ENCODE assay signal across 21 cellular contexts in genomic region chr14:52748647-52749292, GRCh38. TPM values are rescaled to one million over a fixed set of nuclear protein-coding genes. Genes with fewer than 3 reads are reported as not detected.
DNase-seq lines count a peak whose midpoint lies in the region; ATAC-seq, FAIRE-seq and TF ChIP-seq lines count a peak whose summit lies in the region.
"Had no signal": no experiment of that assay in that cellular context is flagged by ENCODE, and none has a peak within 500 bp of the region (broad histone marks: within the 10 kb centered on the region; RNA-seq: fewer than 3 reads in every experiment).

No MANE protein-coding gene starts in this region.

- H3K9me3 ChIP-seq in CD4-positive, CD25-positive, alpha-beta regulatory T cell (ENCODE audit: control insufficient read depth in 2 of 2, low read length in 2 of 2) = no peaks in the 10 kb centered on the region
- no peaks in the 10 kb centered on the region for H3K9me3 ChIP-seq in endodermal cell (ENCODE audit: control insufficient read depth, low read length)
- no peaks in the 10 kb centered on the region for H3K9me3 ChIP-seq in pancreas
- H3K9me3 ChIP-seq: BLaER1 treated with 17β-estradiol and CSF1 and Interleukin-3, amounts not matched to agents 10 nM and 100 nM had no signal

- no peaks in the 10 kb centered on the region for H3K9me3 Mint-ChIP-seq in CD4-positive, CD25-positive, alpha-beta regulatory T cell
- no peaks in the 10 kb centered on the region for H3K9me3 Mint-ChIP-seq in endodermal cell
- H3K9me3 Mint-ChIP-seq: T-cell had no signal

- H3K36me3 ChIP-seq in CD4-positive, CD25-positive, alpha-beta regulatory T cell (ENCODE audit: control insufficient read depth, insufficient read depth, low read length) = peaks cover 65% of the 10 kb centered on the region
- H3K36me3 ChIP-seq in endodermal cell (ENCODE audit: control insufficient read depth, insufficient read depth, low read length) = peaks cover 62% of the 10 kb centered on the region
- peaks cover 0 to 14% (median 0%) of the 10 kb centered on the region in 3 donors for H3K36me3 ChIP-seq in pancreas

- TF ChIP-seq CTCF in endodermal cell (conservative IDR thresholded peaks at IDR 0.05) (no peak), pancreas (IDR thresholded peaks at IDR 0.05) (no peak)

- WGBS in endodermal cell (ENCODE audit: insufficient coverage in 1 of 2, insufficient read length in 1 of 2), 2 experiments = 87 to 95% methylated on average over 5 to 6 of the region's 8 CpGs
- 40 to 46% methylated on average over 8 of the region's 8 CpGs for WGBS in pancreas, 2 donors

- peak overlapping the region in 2 of 3 donors; percentile 77 to 78 for H3K27ac Mint-ChIP-seq in CD4-positive, CD25-positive, alpha-beta regulatory T cell
- H3K27ac Mint-ChIP-seq in endodermal cell = peak overlapping the region; percentile 64
- H3K27ac Mint-ChIP-seq: T-cell had no signal

- H3K27me3 Mint-ChIP-seq in CD4-positive, CD25-positive, alpha-beta regulatory T cell = no peaks in the 10 kb centered on the region
- H3K27me3 Mint-ChIP-seq in endodermal cell (ENCODE audit: insufficient read depth) = no peaks in the 10 kb centered on the region
- H3K27me3 Mint-ChIP-seq: T-cell had no signal

- intact Hi-C loops in pancreas (cut with DNase I) = no loop called here

- H3K4me3 Mint-ChIP-seq in CD4-positive, CD25-positive, alpha-beta regulatory T cell = no peak overlapping the region
- H3K4me3 Mint-ChIP-seq in endodermal cell = no peak overlapping the region
- H3K4me3 Mint-ChIP-seq: T-cell had no signal

- H3K4me1 ChIP-seq in CD4-positive, CD25-positive, alpha-beta regulatory T cell (ENCODE audit: control insufficient read depth, insufficient read depth, low read length, poor library complexity, severe bottlenecking) = peaks cover 31% of the 10 kb centered on the region
- H3K4me1 ChIP-seq in endodermal cell (ENCODE audit: control insufficient read depth, insufficient read depth, low read length) (no peaks in the 10 kb centered on the region), pancreas (peaks cover 0 to 10% (median 6%) of the 10 kb centered on the region in 3 donors)

- DNase-seq in CD4-positive, CD25-positive, alpha-beta regulatory T cell = no peak
- DNase-seq in GM19239 (ENCODE audit: insufficient read length, low spot score) (no peak), endodermal cell (no peak), pancreas (no peak), germinal center (ENCODE audit: low spot score) (no peak), HuH-7.5 (ENCODE audit: low spot score) (no peak), C1 segment of cervical spinal cord (lab: John Stamatoyannopoulos, UW) (no peak)
- DNase-seq: AML-193, HCEC 1CT, KBM-7, NCI-H1105 treated with DMSO at 0.1 percent for 48 hours, NCI-H146, NCI-H2029, NCI-H446 treated with DMSO at 0.1 percent for 48 hours, NCI-H526, SHP77, T-cell had no signal

- peak; percentile 14 for FAIRE-seq in GM19239 (lab: Jason Lieb, UNC)
- FAIRE-seq in pancreas (lab: Jason Lieb, UNC) = no peak
- FAIRE-seq: H1 had no signal

- H3K27ac ChIP-seq in CD4-positive, CD25-positive, alpha-beta regulatory T cell (ENCODE audit: insufficient read depth, low read length, poor library complexity, severe bottlenecking) = no peak overlapping the region
- no peak overlapping the region for H3K27ac ChIP-seq in endodermal cell (ENCODE audit: low read depth, low read length)
- peak overlapping the region in 1 of 4 donors; percentile 17 for H3K27ac ChIP-seq in pancreas
- H3K27ac ChIP-seq: BLaER1 treated with 17β-estradiol and CSF1 and Interleukin-3, amounts not matched to agents 10 nM and 100 nM; HL-60; RWPE1 had no signal

- peaks cover 40% of the 10 kb centered on the region for H3K36me3 Mint-ChIP-seq in CD4-positive, CD25-positive, alpha-beta regulatory T cell
- peaks cover 50% of the 10 kb centered on the region for H3K36me3 Mint-ChIP-seq in endodermal cell (ENCODE audit: low read depth)

- no peak overlapping the region for H3K4me3 ChIP-seq in CD4-positive, CD25-positive, alpha-beta regulatory T cell (ENCODE audit: low read depth, low read length)
- H3K4me3 ChIP-seq in endodermal cell (ENCODE audit: low read length) (no peak overlapping the region), pancreas (no peak overlapping the region)
- H3K4me3 ChIP-seq: BLaER1 treated with 17β-estradiol and CSF1 and Interleukin-3, amounts not matched to agents 10 nM and 100 nM had no signal

- H3K9ac ChIP-seq in endodermal cell (ENCODE audit: extremely low read depth, low read length, poor library complexity, severe bottlenecking) = no peak overlapping the region
- H3K9ac ChIP-seq: BLaER1 treated with 17β-estradiol and CSF1 and Interleukin-3, amounts not matched to agents 10 nM and 100 nM had no signal

- no peak for ATAC-seq in CD4-positive, CD25-positive, alpha-beta regulatory T cell (ENCODE audit: low read depth in 2 of 2)
- ATAC-seq in pancreas = peak; percentile 61 to 85 (median 74)
- ATAC-seq: T-cell had no signal

- no peaks in the 10 kb centered on the region for H3K27me3 ChIP-seq in CD4-positive, CD25-positive, alpha-beta regulatory T cell (ENCODE audit: control insufficient read depth, insufficient read depth, low read length)
- H3K27me3 ChIP-seq in endodermal cell (ENCODE audit: control insufficient read depth, insufficient read depth, low read length, poor library complexity, severe bottlenecking) (no peaks in the 10 kb centered on the region), pancreas (no peaks in the 10 kb centered on the region)
- H3K27me3 ChIP-seq: BLaER1 treated with 17β-estradiol and CSF1 and Interleukin-3, amounts not matched to agents 10 nM and 100 nM had no signal

- peaks cover 28 to 61% (median 38%) of the 10 kb centered on the region in 4 donors for H3K4me1 Mint-ChIP-seq in CD4-positive, CD25-positive, alpha-beta regulatory T cell
- peaks cover 12% of the 10 kb centered on the region for H3K4me1 Mint-ChIP-seq in endodermal cell

RNA-seq across cellular contexts. Expression of gene STYX, which starts 18.8 kb away (rescaled TPM):
- total RNA-seq in CD4-positive, CD25-positive, alpha-beta regulatory T cell = 34.0 TPM
- 10 to 100 TPM; 33.0 to 45.2 (median 38.0) TPM for polyA plus RNA-seq in CD4-positive, CD25-positive, alpha-beta regulatory T cell
- total RNA-seq in endodermal cell = 10 to 100 TPM; 27.3 to 28.2 TPM
- 14.4 TPM for polyA plus RNA-seq in endodermal cell (2013, experiment 1 of 2)
- polyA plus RNA-seq in endodermal cell (2013, experiment 2 of 2) = 14.5 TPM
- 1 to 10 TPM; 4.5 to 7.8 (median 5.9) TPM for total RNA-seq in pancreas
- polyA plus RNA-seq in pancreas = 1 to 10 TPM; 2.9 to 4.3 TPM

RNA-seq across cellular contexts. Expression of gene PSMC6, which starts 41.8 kb away (rescaled TPM):
- total RNA-seq in CD4-positive, CD25-positive, alpha-beta regulatory T cell = 110 TPM
- polyA plus RNA-seq in CD4-positive, CD25-positive, alpha-beta regulatory T cell = 10 to 100 TPM; 69.7 to 83.0 (median 75.7) TPM
- total RNA-seq in endodermal cell = 100 to 1,000 TPM; 102 to 121 TPM
- 116 TPM for polyA plus RNA-seq in endodermal cell (2013, experiment 1 of 2)
- 105 TPM for polyA plus RNA-seq in endodermal cell (2013, experiment 2 of 2)
- 10 to 100 TPM; 30.0 to 46.6 (median 31.3) TPM for total RNA-seq in pancreas
- 10 to 100 TPM; 53.6 to 55.8 TPM for polyA plus RNA-seq in pancreas

RNA-seq across cellular contexts. Expression of gene GNPNAT1, which starts 42.6 kb away (rescaled TPM):
- total RNA-seq in CD4-positive, CD25-positive, alpha-beta regulatory T cell = 7.9 TPM
- 10 to 100 TPM; 13.7 to 14.2 (median 13.9) TPM for polyA plus RNA-seq in CD4-positive, CD25-positive, alpha-beta regulatory T cell
- total RNA-seq in endodermal cell (10 to 100 TPM; 68.4 to 78.2 TPM), pancreas (10 to 100 TPM; 15.8 to 26.9 (median 18.5) TPM)
- 26.7 TPM for polyA plus RNA-seq in endodermal cell (2013, experiment 1 of 2)
- polyA plus RNA-seq in endodermal cell (2013, experiment 2 of 2) = 23.9 TPM
- 1 to 10 TPM; 8.1 to 9.5 TPM for polyA plus RNA-seq in pancreas

RNA-seq across cellular contexts. Expression of gene ERO1A, which starts 53.4 kb away (rescaled TPM):
- 72.9 TPM for total RNA-seq in CD4-positive, CD25-positive, alpha-beta regulatory T cell
- polyA plus RNA-seq in CD4-positive, CD25-positive, alpha-beta regulatory T cell = 10 to 100 TPM; 48.3 to 71.5 (median 63.4) TPM
- total RNA-seq in endodermal cell (10 to 100 TPM; 44.5 to 60.8 TPM), pancreas (10 to 100 TPM; 21.3 to 51.0 (median 28.5) TPM)
- 22.4 TPM for polyA plus RNA-seq in endodermal cell (2013, experiment 1 of 2)
- polyA plus RNA-seq in endodermal cell (2013, experiment 2 of 2) = 21.7 TPM
- 10 to 100 TPM in 1 of 2 donors, 1 to 10 TPM in 1; 9.7 to 11.0 TPM for polyA plus RNA-seq in pancreas

Comparison
In these comparisons a context has a peak if more than half of its experiments do, and no peak if none do; other contexts are left out.
1. ATAC-seq: peak in pancreas (4 of 4); none in CD4-positive, CD25-positive, alpha-beta regulatory T cell (0 of 2).